In genomic region chr2:117481608-117482007, GRCh38 we compare ENCODE assay signal across 21 cellular contexts.
"Had no signal": no experiment of that assay in that cellular context is flagged by ENCODE, and none has a peak within 500 bp of the region (broad histone marks: within the 10 kb centered on the region; RNA-seq: fewer than 3 reads in every experiment).

No MANE protein-coding gene starts in this region.

- H3K4me3 ChIP-seq: heart right ventricle, ovary, prostate gland, spleen, thoracic aorta, vagina had no signal

- H3K4me1 ChIP-seq: heart right ventricle, prostate gland, spleen, vagina had no signal

- H3K4me3 Mint-ChIP-seq: activated naive CD4-positive, alpha-beta T cell treated with anti-CD3 and anti-CD28 coated beads, Interleukin-2, amount 50 U/mL, for 24 hours; brain; dendritic cell treated with granulocyte-macrophage colony-stimulating factor and Interleukin-4, amounts not matched to agents 40 ng/mL and 50 ng/mL, for 4 days; memory B cell; nephron; type B pancreatic cell had no signal

- DNase-seq: activated CD4-positive, alpha-beta T cell treated with anti-CD3 and anti-CD28 coated beads for 1 hour; activated gamma-delta T cell treated with Interleukin-2 at 50 U/mL for 16 hours; activated T-cell treated with anti-CD3 and anti-CD28 coated beads, Interleukin-2, amount 50 U/mL, for 1 hour; aorta; effector CD4-positive, alpha-beta T cell; heart right ventricle; left cardiac atrium; ovary; spleen; stimulated activated CD4-positive, alpha-beta T cell treated with anti-CD3 and anti-CD28 coated beads, Interleukin-4, amount 100 ng/mL, for 24 hours; stimulated activated naive CD4-positive, alpha-beta T cell treated with Interleukin-2 at 50 U/mL for 16 hours had no signal

- H3K9me3 ChIP-seq: neutrophil, ovary, prostate gland, vagina had no signal

- H3K4me1 Mint-ChIP-seq: activated naive CD4-positive, alpha-beta T cell treated with anti-CD3 and anti-CD28 coated beads, Interleukin-2, amount 50 U/mL, for 24 hours; brain; memory B cell; nephron had no signal

- H3K27ac ChIP-seq: heart right ventricle, neutrophil, ovary, prostate gland, spleen, thoracic aorta, vagina had no signal

- H3K27ac Mint-ChIP-seq: activated naive CD4-positive, alpha-beta T cell treated with anti-CD3 and anti-CD28 coated beads, Interleukin-2, amount 50 U/mL, for 24 hours; brain; dendritic cell treated with granulocyte-macrophage colony-stimulating factor and Interleukin-4, amounts not matched to agents 40 ng/mL and 50 ng/mL, for 4 days; memory B cell; nephron; type B pancreatic cell had no signal

- H3K36me3 ChIP-seq: heart right ventricle, neutrophil, ovary, prostate gland, spleen, thoracic aorta, vagina had no signal

- H3K36me3 Mint-ChIP-seq: activated naive CD4-positive, alpha-beta T cell treated with anti-CD3 and anti-CD28 coated beads, Interleukin-2, amount 50 U/mL, for 24 hours; brain; memory B cell; type B pancreatic cell had no signal

- H3K27me3 ChIP-seq: heart right ventricle, neutrophil, ovary, spleen, vagina had no signal

- H3K27me3 Mint-ChIP-seq: activated naive CD4-positive, alpha-beta T cell treated with anti-CD3 and anti-CD28 coated beads, Interleukin-2, amount 50 U/mL, for 24 hours; dendritic cell treated with granulocyte-macrophage colony-stimulating factor and Interleukin-4, amounts not matched to agents 40 ng/mL and 50 ng/mL, for 4 days; memory B cell; type B pancreatic cell had no signal
